ENCODE assay signal across 1 cellular context in genomic region chr1:161440312-161440894, GRCh38.
A peak's percentile ranks its signal among the peaks of the same experiment; 100 is the strongest.
TF ChIP-seq lines count a peak whose summit lies in the region.

No MANE protein-coding gene starts in this region.

TF ChIP-seq in HEK293, 187 proteins besides CTCF, POLR2A, EP300 and RAD21 (continued from another document):
- TF ChIP-seq ZSCAN5A (tag by site-specific recombination; IDR thresholded peaks at IDR 0.05): peak; percentile 95
- 0 out of 2 replicates have a peak, but pooled peaks have one; percentile 19 for TF ChIP-seq ZNF560 (tag by site-specific recombination; IDR thresholded peaks at IDR 0.05; ENCODE audit: borderline replicate concordance)
- no peak for TF ChIP-seq ZNF140 (tag by site-specific recombination; IDR thresholded peaks at IDR 0.05)
- TF ChIP-seq ZNF10 (tag by site-specific recombination; IDR thresholded peaks at IDR 0.05): no peak
